ENCODE assay signal across 22 cellular contexts in the genomic region with DNA sequence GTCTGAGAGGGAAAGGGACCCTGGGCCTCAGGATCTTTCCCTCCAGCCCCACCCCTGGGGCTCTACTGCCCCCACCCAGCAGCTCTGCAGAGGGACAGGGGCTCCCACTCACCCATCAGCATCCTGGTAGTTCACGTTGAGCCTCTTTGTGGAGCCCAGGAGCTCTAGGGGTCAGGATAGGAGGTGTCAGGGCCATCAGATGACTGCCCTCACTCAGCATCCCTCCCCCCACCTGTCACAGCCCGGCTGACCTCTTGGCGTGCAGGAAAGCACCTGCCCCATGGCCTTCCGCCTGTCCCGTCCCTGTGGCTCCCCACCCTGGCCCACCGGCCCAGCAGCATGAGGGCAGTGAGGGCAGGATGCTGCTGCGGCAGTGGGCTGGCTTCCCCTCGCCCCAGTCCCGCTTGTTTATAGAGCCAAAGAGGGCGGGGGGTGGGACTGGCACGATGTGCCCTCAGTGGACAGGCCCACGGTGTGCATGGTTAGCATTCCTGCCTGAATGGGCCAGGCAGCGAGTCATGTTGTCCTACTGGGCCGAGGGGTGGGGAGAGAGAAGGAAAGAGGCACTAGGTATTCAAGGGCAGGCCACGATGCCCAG. TPM values are rescaled to one million over a fixed set of nuclear protein-coding genes. Genes with fewer than 3 reads are reported as not detected.
DNase-seq lines count a peak whose midpoint lies in the region; ATAC-seq and TF ChIP-seq lines count a peak whose summit lies in the region.
"Had no signal": no experiment of that assay in that cellular context is flagged by ENCODE, and none has a peak within 500 bp of the region (broad histone marks: within the 10 kb centered on the region; RNA-seq: fewer than 3 reads in every experiment).

No MANE protein-coding gene starts in this region.

- H3K4me3 Mint-ChIP-seq in endothelial cell (ENCODE audit: unreplicated experiment) (no peak overlapping the region), neural progenitor cell (peak overlapping the region; percentile 27), immature natural killer cell (no peak overlapping the region)
- H3K4me3 Mint-ChIP-seq in stimulated activated naive CD8-positive, alpha-beta T cell treated with anti-CD3 and anti-CD28 coated beads, Interleukin-15, amount 100 ng/mL, for 72 hours, result no peak overlapping the region
- H3K4me3 Mint-ChIP-seq: activated naive CD8-positive, alpha-beta T cell; CD14-positive monocyte; IgD-negative memory B cell had no signal

- no peak overlapping the region for H2AFZ ChIP-seq in PC-3 (ENCODE audit: low read length)
- no peak overlapping the region for H2AFZ ChIP-seq in neural progenitor cell (replicated peaks)

- H3K27me3 Mint-ChIP-seq in endothelial cell (ENCODE audit: unreplicated experiment) (peaks cover 13% of the 10 kb centered on the region), neural progenitor cell (ENCODE audit: insufficient read depth, low read depth) (peaks cover 2% of the 10 kb centered on the region), immature natural killer cell (ENCODE audit: low read depth in 3 of 3) (peaks cover 0 to 2% (median 1%) of the 10 kb centered on the region in 3 donors)
- H3K27me3 Mint-ChIP-seq in stimulated activated naive CD8-positive, alpha-beta T cell treated with anti-CD3 and anti-CD28 coated beads, Interleukin-15, amount 100 ng/mL, for 72 hours, result no peaks in the 10 kb centered on the region
- H3K27me3 Mint-ChIP-seq: activated naive CD8-positive, alpha-beta T cell; IgD-negative memory B cell had no signal

- H3K4me2 ChIP-seq in PC-3 (ENCODE audit: low read length) (no peak overlapping the region), neural progenitor cell (no peak overlapping the region)

- H3K36me3 Mint-ChIP-seq in endothelial cell (ENCODE audit: low read depth, unreplicated experiment), result peaks cover 9% of the 10 kb centered on the region
- peaks cover 8% of the 10 kb centered on the region for H3K36me3 Mint-ChIP-seq in neural progenitor cell
- no peaks in the 10 kb centered on the region for H3K36me3 Mint-ChIP-seq in immature natural killer cell
- H3K36me3 Mint-ChIP-seq: activated naive CD8-positive, alpha-beta T cell; CD14-positive monocyte; IgD-negative memory B cell had no signal

- H3K4me1 ChIP-seq in PC-3 (ENCODE audit: insufficient read depth, low read length) (peaks cover 20% of the 10 kb centered on the region), neural progenitor cell (no peaks in the 10 kb centered on the region), tibial artery (peaks cover 0 to 55% (median 45%) of the 10 kb centered on the region in 4 donors)

- peak; percentile 20 for ATAC-seq in PC-3
- ATAC-seq in stimulated activated naive CD8-positive, alpha-beta T cell treated with anti-CD3 and anti-CD28 coated beads, Interleukin-15, amount 100 ng/mL, for 72 hours, result no peak
- ATAC-seq in HG02840 (IDR thresholded peaks at IDR 0.05; ENCODE audit: low FRiP score, unreplicated experiment), result no peak

- H3K9me3 ChIP-seq in PC-3 (ENCODE audit: low read length) (no peaks in the 10 kb centered on the region), neural progenitor cell (ENCODE audit: low read depth) (no peaks in the 10 kb centered on the region), tibial artery (no peaks in the 10 kb centered on the region)

- H3K9ac ChIP-seq in PC-3 (ENCODE audit: low read length) (no peak overlapping the region), neural progenitor cell (peak overlapping the region; percentile 13)

- H3K9me3 Mint-ChIP-seq in endothelial cell (ENCODE audit: unreplicated experiment) (no peaks in the 10 kb centered on the region), neural progenitor cell (no peaks in the 10 kb centered on the region), immature natural killer cell (no peaks in the 10 kb centered on the region)
- no peaks in the 10 kb centered on the region for H3K9me3 Mint-ChIP-seq in stimulated activated naive CD8-positive, alpha-beta T cell treated with anti-CD3 and anti-CD28 coated beads, Interleukin-15, amount 100 ng/mL, for 72 hours
- H3K9me3 Mint-ChIP-seq: IgD-negative memory B cell had no signal

- H3K9me2 ChIP-seq in PC-3 (replicated peaks; ENCODE audit: low read length), result no peaks in the 10 kb centered on the region

- peaks cover 22% of the 10 kb centered on the region for H4K20me1 ChIP-seq in PC-3 (ENCODE audit: low read length)
- peaks cover 11% of the 10 kb centered on the region for H4K20me1 ChIP-seq in neural progenitor cell (ENCODE audit: low read depth)

- DNase-seq in PC-3, result no peak
- DNase-seq in endothelial cell (ENCODE audit: low spot score), result no peak
- no peak for DNase-seq in neural progenitor cell (ENCODE audit: low spot score)
- no peak for DNase-seq in tibial artery
- DNase-seq in stimulated activated naive CD8-positive, alpha-beta T cell treated with anti-CD3 and anti-CD28 coated beads, Interleukin-15, amount 100 ng/mL, for 72 hours, result no peak
- no peak for DNase-seq in immature natural killer cell
- no peak for DNase-seq in H4 (ENCODE audit: low spot score)
- DNase-seq: activated CD4-positive, alpha-beta T cell treated with anti-CD3 and anti-CD28 coated beads for 4 hours; activated T-cell treated with anti-CD3 and anti-CD28 coated beads for 4 hours; DMS79 treated with DMSO at 0.1 percent for 48 hours; H7; left colon; NCI-H1092; NCI-H2171; NCI-H82; RPMI8226; stimulated activated CD4-positive, alpha-beta T cell treated with anti-CD3 and anti-CD28 coated beads, Interleukin-4, amount 100 ng/mL, for 24 hours had no signal

- CTCF ChIA-PET in PC-3 (lab: Charles Lee), result no interaction called here

- H3K4me1 Mint-ChIP-seq in endothelial cell (ENCODE audit: unreplicated experiment) (peaks cover 16% of the 10 kb centered on the region), neural progenitor cell (peaks cover 10% of the 10 kb centered on the region), immature natural killer cell (peaks cover 5 to 15% of the 10 kb centered on the region in 2 donors)
- H3K4me1 Mint-ChIP-seq in stimulated activated naive CD8-positive, alpha-beta T cell treated with anti-CD3 and anti-CD28 coated beads, Interleukin-15, amount 100 ng/mL, for 72 hours, result no peaks in the 10 kb centered on the region
- H3K4me1 Mint-ChIP-seq: CD14-positive monocyte, IgD-negative memory B cell had no signal

- POLR2A ChIA-PET in PC-3 (lab: Charles Lee; ENCODE audit: unreplicated experiment), result no interaction called here

- TF ChIP-seq CTCF in PC-3 (conservative IDR thresholded peaks at IDR 0.05; ENCODE audit: low read depth, low read length) (no peak), endothelial cell (IDR thresholded peaks at IDR 0.05; ENCODE audit: unreplicated experiment) (no peak), neural progenitor cell (IDR thresholded peaks at IDR 0.05) (no peak), tibial artery (IDR thresholded peaks at IDR 0.05) (no peak)

- H3K4me3 ChIP-seq in PC-3 (ENCODE audit: low read length) (no peak overlapping the region), neural progenitor cell (no peak overlapping the region), tibial artery (no peak overlapping the region)

- H3K79me2 ChIP-seq in PC-3 (ENCODE audit: low read length) (peaks cover 28% of the 10 kb centered on the region), neural progenitor cell (ENCODE audit: low read depth) (peaks cover under 1% of the 10 kb centered on the region)

- no peak overlapping the region for H3K27ac ChIP-seq in PC-3 (ENCODE audit: low read length)
- H3K27ac ChIP-seq in neural progenitor cell, result no peak overlapping the region
- H3K27ac ChIP-seq in tibial artery, result peak overlapping the region; percentile 48 to 93
- H3K27ac ChIP-seq: epithelial cell of prostate had no signal

- H3K27ac Mint-ChIP-seq in endothelial cell (ENCODE audit: unreplicated experiment), result peak overlapping the region; percentile 36
- H3K27ac Mint-ChIP-seq in neural progenitor cell, result no peak overlapping the region
- no peak overlapping the region for H3K27ac Mint-ChIP-seq in stimulated activated naive CD8-positive, alpha-beta T cell treated with anti-CD3 and anti-CD28 coated beads, Interleukin-15, amount 100 ng/mL, for 72 hours
- H3K27ac Mint-ChIP-seq in immature natural killer cell, result no peak overlapping the region
- H3K27ac Mint-ChIP-seq: activated naive CD8-positive, alpha-beta T cell; CD14-positive monocyte; IgD-negative memory B cell had no signal

- H3K27me3 ChIP-seq in PC-3 (ENCODE audit: low read length), result no peaks in the 10 kb centered on the region
- no peaks in the 10 kb centered on the region for H3K27me3 ChIP-seq in neural progenitor cell
- H3K27me3 ChIP-seq in tibial artery, result no peaks in the 10 kb centered on the region

- no peaks in the 10 kb centered on the region for H3F3A ChIP-seq in PC-3 (ENCODE audit: low read length, unreplicated experiment)
- no peaks in the 10 kb centered on the region for H3F3A ChIP-seq in neural progenitor cell (ENCODE audit: low read depth)

- intact Hi-C loops in PC-3 (cut with micrococcal nuclease), result no loop called here
- intact Hi-C loops in tibial artery (cut with DNase I; ENCODE audit: low total_unique reads), result no loop called here

- H3K36me3 ChIP-seq in PC-3 (ENCODE audit: low read depth, low read length) (peaks cover 14% of the 10 kb centered on the region; the same call in 1 of the 2 replicates), neural progenitor cell (no peaks in the 10 kb centered on the region), tibial artery (peaks cover 11 to 66% (median 39%) of the 10 kb centered on the region in 3 donors)

- BruUV-seq in PC-3 (replicated peaks; lab: Mats Ljungman, UMichigan), result no TSS peak

RNA-seq across cellular contexts. Expression of gene CASKIN2, which starts 7.1 kb away (rescaled TPM):
- 22.0 and 28.3 TPM in 2 replicates for total RNA-seq in PC-3 (2014; rRNA removed)
- total RNA-seq in endothelial cell (ENCODE audit: unreplicated experiment), result 47.8 TPM
- 5.7 and 12.6 TPM in 2 replicates for total RNA-seq in neural progenitor cell (ENCODE audit: low replicate concordance)
- polyA plus RNA-seq in immature natural killer cell, result not detected
- total RNA-seq in H4 (2014; rRNA removed; shearing (Covaris generic)), result 5.4 and 8.3 TPM in 2 replicates
- polyA plus RNA-seq: CD14-positive monocyte, IgD-negative memory B cell had no signal

RNA-seq across cellular contexts. Expression of gene TSEN54, which starts 8.1 kb away (rescaled TPM):
- total RNA-seq in PC-3 (2014; rRNA removed) (61.6 and 70.4 TPM in 2 replicates), endothelial cell (ENCODE audit: unreplicated experiment) (18.8 TPM), neural progenitor cell (ENCODE audit: low replicate concordance) (20.5 and 47.8 TPM in 2 replicates)
- 100 to 1,000 TPM; 205 to 238 (median 209) TPM for polyA plus RNA-seq in immature natural killer cell
- total RNA-seq in H4 (2014; rRNA removed; shearing (Covaris generic)), result 24.1 and 28.6 TPM in 2 replicates

RNA-seq across cellular contexts. Expression of gene LLGL2, which starts 17.3 kb away (rescaled TPM):
- 92.9 and 122 TPM in 2 replicates for total RNA-seq in PC-3 (2014; rRNA removed)
- total RNA-seq in endothelial cell (ENCODE audit: unreplicated experiment), result 34.4 TPM
- total RNA-seq in neural progenitor cell (ENCODE audit: low replicate concordance), result 16.6 and 60.2 TPM in 2 replicates
- polyA plus RNA-seq in immature natural killer cell, result 100 to 1,000 TPM in 1 of 3 donors, 10 to 100 TPM in 2; 81.2 to 137 (median 84.4) TPM
- total RNA-seq in H4 (2014; rRNA removed; shearing (Covaris generic)), result 7.8 and 13.0 TPM in 2 replicates

RNA-seq across cellular contexts. Expression of gene TMEM94, which starts 51.8 kb away (rescaled TPM):
- total RNA-seq in PC-3 (2014; rRNA removed), result 45.6 and 88.3 TPM in 2 replicates
- 111 TPM for total RNA-seq in endothelial cell (ENCODE audit: unreplicated experiment)
- total RNA-seq in neural progenitor cell (ENCODE audit: low replicate concordance), result 23.6 and 96.8 TPM in 2 replicates
- polyA plus RNA-seq in immature natural killer cell, result 10 to 100 TPM in 1 of 3 donors, 1 to 10 TPM in 2; 3.2 to 21.9 (median 9.3) TPM
- total RNA-seq in H4 (2014; rRNA removed; shearing (Covaris generic)), result 24.3 and 33.6 TPM in 2 replicates

Comparison
In these comparisons a context has a peak if more than half of its experiments do, and no peak if none do; other contexts are left out.
1. H3K27ac ChIP-seq: peak in tibial artery (2 of 2); none in PC-3 (single experiment) and neural progenitor cell (single experiment).